14 cellular contexts compared by ENCODE assay signal in the genomic region with DNA sequence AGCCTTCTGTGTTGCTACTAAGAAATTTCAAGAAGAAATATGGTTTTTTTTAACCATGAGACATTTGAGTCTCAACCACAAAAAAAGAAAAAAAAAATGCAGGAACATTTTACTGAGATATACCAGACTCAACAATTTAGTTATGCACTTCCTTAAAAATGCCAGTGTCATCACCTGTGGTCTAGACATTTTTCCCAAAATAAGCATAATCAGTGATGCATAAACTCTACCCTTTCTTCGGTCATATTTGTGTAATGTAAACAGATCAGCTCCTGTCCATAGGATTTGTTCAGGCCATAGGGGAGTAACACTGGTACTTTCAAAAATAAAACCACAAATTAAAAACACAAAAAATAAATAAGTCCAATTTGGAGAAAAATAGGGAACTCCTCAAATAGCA.
A peak's percentile ranks its signal among the peaks of the same experiment; 100 is the strongest.
DNase-seq lines count a peak whose midpoint lies in the region; ATAC-seq and TF ChIP-seq lines count a peak whose summit lies in the region.
"Had no signal": no experiment of that assay in that cellular context is flagged by ENCODE, and none has a peak within 500 bp of the region (broad histone marks: within the 10 kb centered on the region; RNA-seq: fewer than 3 reads in every experiment).

No MANE protein-coding gene starts in this region.

- H3F3A ChIP-seq in PC-3 (ENCODE audit: low read length, unreplicated experiment), result peaks cover 3% of the 10 kb centered on the region

- ATAC-seq in PC-3 (0 out of 2 replicates have a peak, but pooled peaks have one; percentile 2), HG03095 (IDR thresholded peaks at IDR 0.05; ENCODE audit: unreplicated experiment) (no peak)
- no peak for ATAC-seq in stimulated activated naive CD8-positive, alpha-beta T cell treated with anti-CD3 and anti-CD28 coated beads, Interleukin-15, Interleukin-2, amounts not matched to agents 100 U/mL and 50 U/mL, for 24 hours

- no peak overlapping the region for H2AFZ ChIP-seq in PC-3 (ENCODE audit: low read length)

- H3K9me2 ChIP-seq in PC-3 (replicated peaks; ENCODE audit: low read length), result no peaks in the 10 kb centered on the region

- H3K9me3 ChIP-seq in PC-3 (ENCODE audit: low read length), result no peaks in the 10 kb centered on the region
- H3K9me3 ChIP-seq: colonic mucosa, esophagus muscularis mucosa, ovary, Peyer's patch, upper lobe of left lung had no signal

- H3K27ac ChIP-seq in PC-3 (ENCODE audit: low read length), result no peak overlapping the region
- H3K27ac ChIP-seq: colonic mucosa, esophagus muscularis mucosa, ovary, Peyer's patch, upper lobe of left lung had no signal

- in situ Hi-C loops in GM13977 (cut with MboI; ENCODE audit: low pct_unique_long_range_greater_than_20kb, low sequenced_read_pairs, unreplicated experiment), result loop anchor here (5.0 kb wide), 1 partner anchor 83 kb away; no protein-coding TSS in a partner anchor

- no peak overlapping the region for H3K4me3 ChIP-seq in PC-3 (ENCODE audit: low read length)
- H3K4me3 ChIP-seq: colonic mucosa, esophagus muscularis mucosa, ovary, Peyer's patch, upper lobe of left lung had no signal

- intact Hi-C loops in PC-3 (cut with micrococcal nuclease), result loop anchor here (2.0 kb wide), 1 partner anchor 79 kb away; no protein-coding TSS in a partner anchor

- TF ChIP-seq CTCF in PC-3 (conservative IDR thresholded peaks at IDR 0.05; ENCODE audit: low read depth, low read length) (no peak), GM13977 (IDR thresholded peaks at IDR 0.05; ENCODE audit: extremely low read depth, insufficient read depth, missing control alignments) (no peak)

- no peaks in the 10 kb centered on the region for H3K36me3 ChIP-seq in PC-3 (ENCODE audit: low read depth, low read length)
- H3K36me3 ChIP-seq: colonic mucosa, esophagus muscularis mucosa, ovary, Peyer's patch, upper lobe of left lung had no signal

- CTCF ChIA-PET in PC-3 (lab: Charles Lee), result interaction anchor here (0.5 kb wide), 1 partner anchor 30 kb away, joined by 5 read pairs; no protein-coding TSS in a partner anchor

- POLR2A ChIA-PET in PC-3 (lab: Charles Lee; ENCODE audit: unreplicated experiment), result interaction anchor here (0.7 kb wide), 1 partner anchor 95 kb away, joined by 3 read pairs; no protein-coding TSS in a partner anchor

- DNase-seq in A172 (ENCODE audit: low spot score) (peak; percentile 30), H4 (ENCODE audit: low spot score) (peak; percentile 49), PC-3 (peak; percentile 51), fibroblast of gingiva (ENCODE audit: low read depth) (peak; percentile 24), T-helper 2 cell (no peak), GM13977 (ENCODE audit: low spot score) (no peak)
- no peak for DNase-seq in stimulated activated naive CD8-positive, alpha-beta T cell treated with anti-CD3 and anti-CD28 coated beads, Interleukin-15, Interleukin-2, amounts not matched to agents 100 U/mL and 50 U/mL, for 24 hours
- DNase-seq: colonic mucosa, NCI-H446, ovary, Peyer's patch, upper lobe of left lung had no signal

- H3K27me3 ChIP-seq in PC-3 (ENCODE audit: low read length), result no peaks in the 10 kb centered on the region
- H3K27me3 ChIP-seq: colonic mucosa, esophagus muscularis mucosa, ovary, Peyer's patch, upper lobe of left lung had no signal

- no peak overlapping the region for H3K4me2 ChIP-seq in PC-3 (ENCODE audit: low read length)

- no peak overlapping the region for H3K9ac ChIP-seq in PC-3 (ENCODE audit: low read length)

- no peaks in the 10 kb centered on the region for H4K20me1 ChIP-seq in PC-3 (ENCODE audit: low read length)

- no TSS peak for BruUV-seq in PC-3 (replicated peaks; lab: Mats Ljungman, UMichigan)

- no peaks in the 10 kb centered on the region for H3K79me2 ChIP-seq in PC-3 (ENCODE audit: low read length)

- peaks cover 26% of the 10 kb centered on the region for H3K4me1 ChIP-seq in PC-3 (ENCODE audit: insufficient read depth, low read length)
- H3K4me1 ChIP-seq: colonic mucosa had no signal

Comparison
In these comparisons a context has a peak if more than half of its experiments do, and no peak if none do; other contexts are left out.
1. DNase-seq: peak in A172 (single experiment), H4 (single experiment), PC-3 (single experiment) and fibroblast of gingiva (single experiment); none in stimulated activated naive CD8-positive, alpha-beta T cell treated with anti-CD3 and anti-CD28 coated beads, Interleukin-15, Interleukin-2, amounts not matched to agents 100 U/mL and 50 U/mL, for 24 hours (single experiment), T-helper 2 cell (0 of 5) and GM13977 (single experiment).